ENCODE assay signal across 34 cellular contexts in the genomic region with DNA sequence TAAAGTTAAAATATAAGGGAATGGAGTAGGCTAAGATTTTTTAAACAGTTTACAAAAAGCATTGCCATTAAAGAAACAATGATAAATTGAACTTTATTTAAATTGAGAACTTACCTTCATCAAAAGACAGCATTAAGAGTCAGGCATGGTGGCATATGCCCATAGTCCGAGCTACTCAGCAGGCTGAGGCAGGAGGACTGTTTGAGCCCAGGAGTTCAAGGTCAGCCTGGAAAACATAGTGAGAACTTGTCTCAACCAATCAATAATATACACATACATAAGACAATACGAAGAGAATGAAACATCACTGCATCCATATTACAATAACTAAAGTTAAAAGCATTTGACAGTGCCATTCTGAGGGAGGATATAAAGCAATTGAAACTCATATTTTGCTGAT.
"Had no signal": no experiment of that assay in that cellular context is flagged by ENCODE, and none has a peak within 500 bp of the region (broad histone marks: within the 10 kb centered on the region; RNA-seq: fewer than 3 reads in every experiment).

No MANE protein-coding gene starts in this region.

- H3K9me3 ChIP-seq: MG63 had no signal

- H3K36me3 ChIP-seq: MG63 had no signal

- H3K4me3 ChIP-seq: MG63 had no signal

- DNase-seq: Karpas-422, Kasumi-1, MG63, MM.1S, MV-4-11, NCI-H1048, NCI-H1092, NCI-H1092 treated with DMSO at 0.1 percent for 48 hours, NCI-H1105, NCI-H1105 treated with DMSO at 0.1 percent for 48 hours, NCI-H1417, NCI-H1417 treated with DMSO at 0.1 percent for 48 hours, NCI-H1436, NCI-H1436 treated with DMSO at 0.1 percent for 48 hours, NCI-H146, NCI-H1694, NCI-H1694 treated with DMSO at 0.1 percent for 48 hours, NCI-H187, NCI-H187 treated with DMSO at 0.1 percent for 48 hours, NCI-H1930, NCI-H2029, NCI-H2029 treated with DMSO at 0.1 percent for 48 hours, NCI-H2081, NCI-H2081 treated with DMSO at 0.1 percent for 48 hours, NCI-H2107, NCI-H2171, NCI-H2171 treated with DMSO at 0.1 percent for 48 hours, NCI-H2227 treated with DMSO at 0.1 percent for 48 hours, NCI-H226, NCI-H345, NCI-H446, NCI-H446 treated with DMSO at 0.1 percent for 48 hours, NCI-H510A, NCI-H510A treated with DMSO at 0.1 percent for 48 hours had no signal

- H3K27me3 ChIP-seq: MG63 had no signal
